ENCODE assay signal across 8 cellular contexts in the genomic region with DNA sequence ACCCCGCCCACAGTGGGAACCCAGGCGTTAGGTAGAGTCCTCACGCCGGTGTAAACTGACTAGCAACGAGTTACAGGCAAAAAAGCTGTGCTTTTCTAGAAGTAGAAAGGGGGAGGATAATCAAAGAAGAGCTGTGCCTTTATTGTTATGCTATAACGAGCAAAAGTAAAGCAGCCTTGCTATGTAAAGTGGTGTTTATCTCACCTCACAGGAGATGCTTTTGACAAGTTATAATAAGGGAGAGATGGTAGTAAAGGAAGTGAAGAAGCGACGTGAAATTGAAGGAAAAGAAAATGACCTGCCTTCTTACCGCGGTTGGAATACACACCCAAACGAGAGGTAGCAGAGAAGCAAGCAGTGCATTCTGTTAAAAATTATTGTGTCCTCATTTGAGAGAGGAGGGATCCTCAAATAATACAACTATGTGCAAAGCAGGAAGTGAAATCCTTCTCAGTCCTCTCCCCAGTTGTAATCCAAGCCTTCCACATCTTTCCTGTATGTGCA. TPM values are rescaled to one million over a fixed set of nuclear protein-coding genes. Genes with fewer than 3 reads are reported as not detected.
DNase-seq lines count a peak whose midpoint lies in the region; ATAC-seq, FAIRE-seq and TF ChIP-seq lines count a peak whose summit lies in the region.

No MANE protein-coding gene starts in this region.

- peaks cover 12% of the 10 kb centered on the region for H3K36me3 ChIP-seq in left ventricle myocardium inferior
- H3K36me3 ChIP-seq in MG63: peaks cover 50% of the 10 kb centered on the region
- H3K36me3 ChIP-seq in bronchial epithelial cell (ENCODE audit: control insufficient read depth, insufficient read depth, low read length): peaks cover 6% of the 10 kb centered on the region
- H3K36me3 ChIP-seq in mucosa of rectum (ENCODE audit: control insufficient read depth in 2 of 2, insufficient read depth in 2 of 2, low read length in 2 of 2): peaks cover 10 to 12% of the 10 kb centered on the region in 2 donors

- H3K27me3 ChIP-seq in left ventricle myocardium inferior (ENCODE audit: low read depth) (no peaks in the 10 kb centered on the region), MG63 (no peaks in the 10 kb centered on the region), bronchial epithelial cell (ENCODE audit: control insufficient read depth, insufficient read depth, low read length) (no peaks in the 10 kb centered on the region), mucosa of rectum (ENCODE audit: control insufficient read depth in 2 of 2, insufficient read depth in 2 of 2, low read length in 2 of 2) (no peaks in the 10 kb centered on the region)

- peak overlapping the region; percentile 92 for H3K4me3 ChIP-seq in left ventricle myocardium inferior
- peak overlapping the region; percentile 99 for H3K4me3 ChIP-seq in MG63
- H3K4me3 ChIP-seq in bronchial epithelial cell (ENCODE audit: low read depth, low read length): peak overlapping the region; percentile 86
- peak overlapping the region; percentile 95 to 99 for H3K4me3 ChIP-seq in mucosa of rectum (ENCODE audit: low read length in 2 of 2)

- H3K9me3 ChIP-seq in left ventricle myocardium inferior (replicated peaks) (no peaks in the 10 kb centered on the region), MG63 (no peaks in the 10 kb centered on the region), mucosa of rectum (ENCODE audit: control insufficient read depth in 2 of 2, low read length in 2 of 2) (no peaks in the 10 kb centered on the region)

- intact Hi-C loops in left ventricle myocardium inferior (cut with micrococcal nuclease) (no loop called here), left ventricle myocardium superior (cut with micrococcal nuclease) (no loop called here)

- H3K27ac ChIP-seq in left ventricle myocardium inferior (replicated peaks) (peak overlapping the region; percentile 95), mucosa of rectum (ENCODE audit: low read depth in 2 of 2, low read length in 2 of 2) (peak overlapping the region; percentile 94 to 99)

- FAIRE-seq in bronchial epithelial cell (lab: Jason Lieb, UNC): no peak

- peak overlapping the region; percentile 95 to 100 for H3K9ac ChIP-seq in mucosa of rectum (ENCODE audit: low read depth in 1 of 2, low read length in 2 of 2)

- H3K4me1 ChIP-seq in left ventricle myocardium inferior (peaks cover 63% of the 10 kb centered on the region), mucosa of rectum (ENCODE audit: control insufficient read depth in 2 of 2, insufficient read depth in 2 of 2, low read length in 2 of 2) (peaks cover 13 to 14% of the 10 kb centered on the region in 2 donors)

- DNase-seq in left ventricle myocardium inferior (no peak), left ventricle myocardium superior (no peak), MG63 (no peak), bronchial epithelial cell (ENCODE audit: low read depth) (no peak), cerebellar cortex (ENCODE audit: low spot score) (no peak), mesenteric fat pad (ENCODE audit: low spot score) (no peak)

- TF ChIP-seq CTCF in left ventricle myocardium inferior (IDR thresholded peaks at IDR 0.05; ENCODE audit: borderline replicate concordance) (no peak), bronchial epithelial cell (IDR thresholded peaks at IDR 0.05; ENCODE audit: insufficient read depth, low read length, severe bottlenecking) (no peak)

- ATAC-seq in left ventricle myocardium superior (no peak), HG02610 (IDR thresholded peaks at IDR 0.05; ENCODE audit: unreplicated experiment) (no peak)

RNA-seq across cellular contexts. Expression of gene TANK, which starts 0.9 kb away (rescaled TPM):
- total RNA-seq in left ventricle myocardium inferior: 27.8 TPM
- 27.9 TPM for total RNA-seq in left ventricle myocardium superior
- total RNA-seq in MG63 (2014; rRNA removed; shearing (Covaris generic); ENCODE audit: low replicate concordance): 28.1 and 30.7 TPM in 2 replicates
- 43.2 and 68.7 TPM in 2 replicates for total RNA-seq in bronchial epithelial cell
- total RNA-seq in mesenteric fat pad: 77.3 TPM
